In genomic region chr2:37191253-37191652, GRCh38 we compare ENCODE assay signal across 17 cellular contexts. TPM values are rescaled to one million over a fixed set of nuclear protein-coding genes. Genes with fewer than 3 reads are reported as not detected.
DNase-seq lines count a peak whose midpoint lies in the region; ATAC-seq and TF ChIP-seq lines count a peak whose summit lies in the region.
"Had no signal": no experiment of that assay in that cellular context is flagged by ENCODE, and none has a peak within 500 bp of the region (broad histone marks: within the 10 kb centered on the region; RNA-seq: fewer than 3 reads in every experiment).

No MANE protein-coding gene starts in this region.

- H4K20me1 ChIP-seq in neural progenitor cell (ENCODE audit: low read depth): no peaks in the 10 kb centered on the region
- H4K20me1 ChIP-seq: BLaER1 had no signal

- no peaks in the 10 kb centered on the region for H3K36me3 Mint-ChIP-seq in neural progenitor cell

- H3K36me3 ChIP-seq in HUES6 (ENCODE audit: control insufficient read depth, insufficient read depth, low read length): no peaks in the 10 kb centered on the region
- no peaks in the 10 kb centered on the region for H3K36me3 ChIP-seq in neural progenitor cell
- H3K36me3 ChIP-seq in colonic mucosa: no peaks in the 10 kb centered on the region
- H3K36me3 ChIP-seq: BLaER1, Peyer's patch had no signal

- H3K9ac ChIP-seq in HUES6 (ENCODE audit: low read length): peak overlapping the region; percentile 5
- H3K9ac ChIP-seq in neural progenitor cell: no peak overlapping the region
- H3K9ac ChIP-seq in colonic mucosa (ENCODE audit: low read depth in 2 of 2, low read length in 2 of 2): no peak overlapping the region
- H3K9ac ChIP-seq: BLaER1 had no signal

- no peaks in the 10 kb centered on the region for H3K27me3 ChIP-seq in HUES6 (ENCODE audit: control insufficient read depth, insufficient read depth, low read length)
- no peaks in the 10 kb centered on the region for H3K27me3 ChIP-seq in neural progenitor cell
- no peaks in the 10 kb centered on the region for H3K27me3 ChIP-seq in colonic mucosa
- H3K27me3 ChIP-seq: BLaER1, Peyer's patch had no signal

- H3K27ac ChIP-seq in HUES6 (ENCODE audit: low read depth, low read length) (peak overlapping the region; percentile 3; the same call in 1 of the 2 replicates), neural progenitor cell (no peak overlapping the region), colonic mucosa (no peak overlapping the region)
- H3K27ac ChIP-seq: BLaER1, Peyer's patch had no signal

- H3K27ac Mint-ChIP-seq in neural progenitor cell: no peak overlapping the region
- H3K27ac Mint-ChIP-seq: CD8-positive, alpha-beta T cell had no signal

- peaks cover 31% of the 10 kb centered on the region for H3F3A ChIP-seq in neural progenitor cell (ENCODE audit: low read depth)

- TF ChIP-seq CTCF in neural progenitor cell (IDR thresholded peaks at IDR 0.05) (no peak), colonic mucosa (IDR thresholded peaks at IDR 0.05) (no peak)

- peaks cover 9% of the 10 kb centered on the region for H3K4me1 Mint-ChIP-seq in neural progenitor cell

- no peak for ATAC-seq in GM19452 (IDR thresholded peaks at IDR 0.05; ENCODE audit: unreplicated experiment)
- ATAC-seq in HG03571 (IDR thresholded peaks at IDR 0.05; ENCODE audit: unreplicated experiment): no peak
- ATAC-seq: CD8-positive, alpha-beta T cell; Right ventricle myocardium inferior had no signal

- no peaks in the 10 kb centered on the region for H3K27me3 Mint-ChIP-seq in neural progenitor cell (ENCODE audit: insufficient read depth, low read depth)

- H3K79me2 ChIP-seq in neural progenitor cell (ENCODE audit: low read depth): no peaks in the 10 kb centered on the region

- H3K4me1 ChIP-seq in HUES6 (ENCODE audit: control insufficient read depth, insufficient read depth, low read length) (peaks cover 45% of the 10 kb centered on the region), neural progenitor cell (peaks cover 21% of the 10 kb centered on the region), colonic mucosa (no peaks in the 10 kb centered on the region)
- H3K4me1 ChIP-seq: BLaER1, Peyer's patch had no signal

- H3K9me3 Mint-ChIP-seq in neural progenitor cell: peaks cover 2% of the 10 kb centered on the region
- H3K9me3 Mint-ChIP-seq: CD8-positive, alpha-beta T cell had no signal

- DNase-seq in ELF-1 (ENCODE audit: low read depth, low spot score) (peak; percentile 17), neural progenitor cell (ENCODE audit: low spot score) (peak; percentile 52), colonic mucosa (no peak)
- DNase-seq: CD8-positive, alpha-beta T cell; IMR-90; Karpas-422; MM.1S; NCI-H1105; NCI-H1694; NCI-H510A treated with DMSO at 0.1 percent for 48 hours; NCI-H82; Peyer's patch had no signal

- no peak overlapping the region for H3K4me2 ChIP-seq in neural progenitor cell
- H3K4me2 ChIP-seq: BLaER1 had no signal

- H3K4me3 ChIP-seq in HUES6 (ENCODE audit: low read depth, low read length) (no peak overlapping the region), neural progenitor cell (no peak overlapping the region), colonic mucosa (no peak overlapping the region)
- H3K4me3 ChIP-seq: BLaER1, Peyer's patch had no signal

- intact Hi-C loops in colonic mucosa (cut with DNase I): no loop called here

- H3K4me3 Mint-ChIP-seq in neural progenitor cell: no peak overlapping the region
- H3K4me3 Mint-ChIP-seq: CD8-positive, alpha-beta T cell had no signal

- H3K9me3 ChIP-seq in HUES6 (ENCODE audit: control insufficient read depth, insufficient read depth, low read depth, low read length): no peaks in the 10 kb centered on the region
- H3K9me3 ChIP-seq in neural progenitor cell (ENCODE audit: low read depth): no peaks in the 10 kb centered on the region
- H3K9me3 ChIP-seq in colonic mucosa: no peaks in the 10 kb centered on the region
- H3K9me3 ChIP-seq: Peyer's patch had no signal

- H2AFZ ChIP-seq in neural progenitor cell (replicated peaks): peak overlapping the region; percentile 61

RNA-seq across cellular contexts. Expression of gene SULT6B1, which starts 2.8 kb away (rescaled TPM):
- total RNA-seq in neural progenitor cell (ENCODE audit: low replicate concordance) (not detected in 2 replicates), colonic mucosa (not detected)
- total RNA-seq: CD8-positive, alpha-beta T cell; IMR-90; Peyer's patch; Right ventricle myocardium inferior had no signal

RNA-seq across cellular contexts. Expression of gene CEBPZOS, which starts 5.0 kb away (rescaled TPM):
- total RNA-seq in neural progenitor cell (ENCODE audit: low replicate concordance): 6.4 and 13.6 TPM in 2 replicates
- total RNA-seq in colonic mucosa: 10 to 100 TPM; 43.1 to 49.4 TPM

RNA-seq across cellular contexts. Expression of gene EIF2AK2, which starts 34.5 kb away (rescaled TPM):
- total RNA-seq in neural progenitor cell (ENCODE audit: low replicate concordance) (22.3 and 35.3 TPM in 2 replicates), colonic mucosa (10 to 100 TPM; 35.4 to 37.3 TPM)

RNA-seq across cellular contexts. Expression of gene CEBPZ, which starts 40.1 kb away (rescaled TPM):
- 56.5 and 86.6 TPM in 2 replicates for total RNA-seq in neural progenitor cell (ENCODE audit: low replicate concordance)
- 10 to 100 TPM; 43.6 to 53.2 TPM for total RNA-seq in colonic mucosa

RNA-seq across cellular contexts. Expression of gene NDUFAF7, which starts 40.2 kb away (rescaled TPM):
- total RNA-seq in neural progenitor cell (ENCODE audit: low replicate concordance): 28.3 and 47.4 TPM in 2 replicates
- total RNA-seq in colonic mucosa: 10 to 100 TPM; 12.1 to 13.8 TPM
